1 cellular context compared by ENCODE assay signal in the genomic region with DNA sequence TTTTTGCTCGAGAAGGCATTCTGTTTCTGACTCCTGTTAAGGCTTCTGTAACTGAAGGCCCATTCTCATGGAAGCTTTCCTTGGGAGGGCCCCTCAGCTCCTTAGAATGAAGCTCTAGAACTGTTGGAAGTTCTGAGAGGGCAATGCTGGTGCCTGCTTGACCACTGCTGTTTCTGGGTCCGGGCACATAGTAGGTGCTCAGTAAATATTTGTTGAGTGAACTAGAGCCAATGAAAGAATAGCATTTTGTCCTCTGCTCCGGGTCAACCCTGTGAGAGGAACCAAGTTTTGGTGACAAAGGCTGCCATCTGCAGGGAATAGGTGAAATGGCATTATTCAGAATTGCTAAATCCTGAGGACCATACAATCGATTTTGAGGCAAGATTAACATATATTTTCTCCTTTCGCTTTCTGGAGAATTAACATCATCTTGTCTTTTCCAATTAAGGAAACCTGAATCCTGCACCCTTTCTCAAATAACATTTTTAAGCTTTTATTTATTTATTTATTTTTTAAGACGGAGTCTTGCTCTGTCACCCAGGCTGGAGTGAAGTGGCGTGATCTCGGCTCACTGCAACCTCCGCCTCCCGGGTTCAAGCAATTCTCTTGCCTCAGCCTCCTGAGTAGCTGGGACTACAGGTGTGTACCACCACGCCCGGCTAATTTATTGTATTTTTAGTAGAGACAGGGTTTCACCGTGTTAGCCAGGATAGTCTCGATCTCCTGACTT.
TF ChIP-seq lines count a peak whose summit lies in the region.

No MANE protein-coding gene starts in this region.

TF ChIP-seq in IMR-90, 13 proteins besides CTCF, POLR2A, EP300 and RAD21:
- TF ChIP-seq CEBPB (IDR thresholded peaks at IDR 0.05; ENCODE audit: low read depth, low read length) (peak; percentile 59), SMC3 (IDR thresholded peaks at IDR 0.05; ENCODE audit: low read depth, low read length) (peak; percentile 93)
